In the genomic region with DNA sequence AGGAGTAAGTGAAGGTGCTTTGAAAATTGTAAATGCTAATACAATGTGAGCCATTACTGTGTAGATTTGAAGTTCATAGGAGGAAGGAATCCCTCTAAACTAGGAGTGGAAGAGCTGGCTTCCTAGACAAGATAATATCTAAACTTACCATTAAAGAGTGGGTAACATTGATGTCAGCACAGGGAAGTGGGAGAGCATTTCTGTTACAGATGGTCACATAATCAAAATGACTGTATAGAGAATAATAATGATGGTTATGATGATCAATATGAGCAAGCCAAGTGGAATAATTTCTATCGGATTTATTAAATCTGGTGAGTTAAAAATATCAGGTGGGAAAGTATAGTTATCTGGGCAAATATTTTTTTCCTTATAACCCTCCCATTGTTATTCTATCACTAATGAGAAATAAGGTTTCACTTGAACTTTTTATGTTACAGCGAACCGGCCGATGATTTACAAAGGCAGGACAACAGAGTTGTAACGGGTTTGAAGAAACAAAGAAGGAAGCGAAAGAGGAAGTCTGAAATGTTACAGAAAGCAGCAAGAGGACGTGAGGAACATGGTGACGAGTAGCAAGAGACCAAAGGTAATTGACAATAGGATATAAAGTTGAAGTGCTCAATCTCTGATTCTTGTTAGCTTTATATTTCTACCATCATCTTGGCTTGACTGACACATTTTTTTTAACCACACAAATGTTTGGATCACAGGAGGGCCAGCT, we compare ENCODE assay signal across 13 cellular contexts. TPM values are rescaled to one million over a fixed set of nuclear protein-coding genes. Genes with fewer than 3 reads are reported as not detected.
DNase-seq lines count a peak whose midpoint lies in the region; ATAC-seq, FAIRE-seq and TF ChIP-seq lines count a peak whose summit lies in the region.
"Had no signal": no experiment of that assay in that cellular context is flagged by ENCODE, and none has a peak within 500 bp of the region (broad histone marks: within the 10 kb centered on the region; RNA-seq: fewer than 3 reads in every experiment).

No MANE protein-coding gene starts in this region.

- FAIRE-seq in pancreas (lab: Jason Lieb, UNC) = peak; percentile 13
- FAIRE-seq: bronchial epithelial cell had no signal

- H3K27me3 ChIP-seq in pancreas (no peaks in the 10 kb centered on the region), suprapubic skin (no peaks in the 10 kb centered on the region)

- H3K36me3 ChIP-seq in pancreas (no peaks in the 10 kb centered on the region), suprapubic skin (no peaks in the 10 kb centered on the region)

- H3K9me3 ChIP-seq in pancreas (no peaks in the 10 kb centered on the region), suprapubic skin (no peaks in the 10 kb centered on the region)

- H3K4me1 ChIP-seq in pancreas (no peaks in the 10 kb centered on the region), suprapubic skin (no peaks in the 10 kb centered on the region)

- no peak overlapping the region for H3K4me3 ChIP-seq in pancreas
- H3K4me3 ChIP-seq in suprapubic skin = no peak overlapping the region

- DNase-seq in pancreas = no peak
- DNase-seq in activated naive CD4-positive, alpha-beta T cell treated with anti-CD3 and anti-CD28 coated beads for 36 hours = no peak
- DNase-seq in suprapubic skin (ENCODE audit: low spot score in 2 of 2) = no peak
- DNase-seq: HFFc6, left cardiac atrium, NCI-H1694, posterior cingulate gyrus had no signal

- CTCF ChIA-PET in activated naive CD4-positive, alpha-beta T cell treated with anti-CD3 and anti-CD28 coated beads for 36 hours (lab: Charles Lee) = no interaction called here

- H3K27ac Mint-ChIP-seq in activated naive CD4-positive, alpha-beta T cell treated with anti-CD3 and anti-CD28 coated beads for 36 hours = no peak overlapping the region
- H3K27ac Mint-ChIP-seq: HFFc6 had no signal

- TF ChIP-seq CTCF in pancreas (IDR thresholded peaks at IDR 0.05) (no peak), suprapubic skin (IDR thresholded peaks at IDR 0.05) (no peak)

- 77 to 85% methylated on average over 8 of the region's 8 CpGs for WGBS in pancreas, 2 donors
- 66% methylated on average over 8 of the region's 8 CpGs for WGBS in suprapubic skin

- no peaks in the 10 kb centered on the region for H3K9me3 Mint-ChIP-seq in activated naive CD4-positive, alpha-beta T cell treated with anti-CD3 and anti-CD28 coated beads for 36 hours
- H3K9me3 Mint-ChIP-seq: HFFc6 had no signal

- no peak for TF ChIP-seq POLR2A in suprapubic skin (IDR thresholded peaks at IDR 0.05)

- H3K27ac ChIP-seq in pancreas (no peak overlapping the region), suprapubic skin (no peak overlapping the region)

- H3K4me1 Mint-ChIP-seq in activated naive CD4-positive, alpha-beta T cell treated with anti-CD3 and anti-CD28 coated beads for 36 hours (ENCODE audit: low read depth) = no peaks in the 10 kb centered on the region

- H3K27me3 Mint-ChIP-seq in activated naive CD4-positive, alpha-beta T cell treated with anti-CD3 and anti-CD28 coated beads for 36 hours (ENCODE audit: low read depth) = peaks cover 2% of the 10 kb centered on the region

- intact Hi-C loops in pancreas (cut with DNase I) = no loop called here
- intact Hi-C loops in activated naive CD4-positive, alpha-beta T cell treated with anti-CD3 and anti-CD28 coated beads for 36 hours (cut with micrococcal nuclease) = no loop called here

- no peak for TF ChIP-seq EP300 in suprapubic skin (IDR thresholded peaks at IDR 0.05)

- ATAC-seq in GM18909 (IDR thresholded peaks at IDR 0.05; ENCODE audit: poor library complexity, unreplicated experiment) (peak; percentile 95), HG02623 (IDR thresholded peaks at IDR 0.05; ENCODE audit: unreplicated experiment) (peak; percentile 89), HG03521 (IDR thresholded peaks at IDR 0.05; ENCODE audit: unreplicated experiment) (peak; percentile 82), pancreas (no peak), HG03439 (IDR thresholded peaks at IDR 0.05; ENCODE audit: unreplicated experiment) (no peak)
- ATAC-seq: left cardiac atrium had no signal

- no peaks in the 10 kb centered on the region for H3K36me3 Mint-ChIP-seq in activated naive CD4-positive, alpha-beta T cell treated with anti-CD3 and anti-CD28 coated beads for 36 hours (ENCODE audit: low read depth)

- no peak overlapping the region for H3K4me3 Mint-ChIP-seq in activated naive CD4-positive, alpha-beta T cell treated with anti-CD3 and anti-CD28 coated beads for 36 hours
- H3K4me3 Mint-ChIP-seq: HFFc6 had no signal

RNA-seq across cellular contexts. Expression of gene FMR1NB, which starts 43.5 kb away (rescaled TPM):
- total RNA-seq in pancreas (not detected), suprapubic skin (not detected)
- polyA plus RNA-seq in pancreas = under 1 TPM in 1 of 2 donors, not detected in 1; 0.19 TPM
- not detected for total RNA-seq in activated naive CD4-positive, alpha-beta T cell treated with anti-CD3 and anti-CD28 coated beads for 36 hours
- total RNA-seq: bronchial epithelial cell, fibroblast of lung, HFFc6, left cardiac atrium had no signal
- polyA plus RNA-seq: fibroblast of lung had no signal

Comparison
In these comparisons a context has a peak if more than half of its experiments do, and no peak if none do; other contexts are left out.
1. ATAC-seq: peak in GM18909 (single experiment), HG02623 (single experiment) and HG03521 (single experiment); none in pancreas (0 of 4) and HG03439 (single experiment).